In genomic region chr5:45725537-45725936, GRCh38 we compare ENCODE assay signal across 2 cellular contexts.
A peak's percentile ranks its signal among the peaks of the same experiment; 100 is the strongest.
TF ChIP-seq lines count a peak whose summit lies in the region.

No MANE protein-coding gene starts in this region.

TF ChIP-seq in HepG2, 621 proteins besides CTCF, POLR2A, EP300 and RAD21:
- TF ChIP-seq KLF12 (CRISPR knock-in tag; IDR thresholded peaks at IDR 0.05; ENCODE audit: borderline replicate concordance) (no peak), RNF2 (conservative IDR thresholded peaks at IDR 0.05; ENCODE audit: low read depth) (no peak), MAFF (IDR thresholded peaks at IDR 0.05; ENCODE audit: low read depth, low read length) (peak; percentile 75), CAMTA2 (CRISPR knock-in tag; IDR thresholded peaks at IDR 0.05; ENCODE audit: borderline replicate concordance) (no peak), MAFK (conservative IDR thresholded peaks at IDR 0.05 in 1 of 2, IDR thresholded peaks at IDR 0.05 in 1 of 2; ENCODE audit: low read length in 2 of 2) (peak; percentile 63 to 77; a peak in 3 of 4 replicates)
TF ChIP-seq in HepG2: peak in this region for 2.

TF ChIP-seq in IMR-90, 13 proteins besides CTCF, POLR2A, EP300 and RAD21 (continued from another document):
- no peak for TF ChIP-seq NFE2L2 (IDR thresholded peaks at IDR 0.05; ENCODE audit: low read depth, low read length)
